Comparison of ENCODE assay signal across 37 cellular contexts in the genomic region with DNA sequence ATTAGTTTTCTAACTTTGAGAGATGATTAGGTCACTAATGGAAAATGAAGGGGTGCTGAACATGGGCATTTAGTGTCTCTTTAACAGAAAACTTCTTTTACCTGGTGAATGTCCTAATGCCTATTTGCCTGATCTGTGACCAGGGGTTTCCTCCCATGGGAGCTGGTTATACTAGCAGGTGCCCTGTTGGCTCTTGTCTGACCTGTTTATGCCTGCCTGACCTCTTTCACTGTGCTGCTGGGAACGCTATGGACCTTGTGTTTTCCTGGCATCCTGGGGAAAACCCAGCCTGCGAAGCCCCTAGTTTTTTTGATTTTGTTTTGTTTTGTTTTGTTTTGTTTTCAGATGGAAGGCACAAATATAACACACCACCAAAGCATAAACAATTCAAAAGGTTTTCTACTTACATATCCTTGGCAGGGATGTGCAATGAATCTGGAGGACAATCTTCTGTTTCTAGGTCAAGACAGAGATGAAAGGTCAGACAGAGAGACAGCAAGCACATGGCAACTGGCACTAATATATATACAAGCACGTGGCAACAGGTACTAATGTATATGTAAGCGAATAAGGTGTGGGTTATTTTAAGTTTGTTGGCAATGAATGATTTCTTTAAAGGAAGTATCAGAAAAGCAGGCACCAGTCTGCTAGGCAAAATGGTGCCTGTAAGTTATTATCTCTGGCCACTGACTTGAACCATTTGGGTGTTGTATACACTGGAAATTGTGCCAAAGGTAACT.
"Had no signal": no experiment of that assay in that cellular context is flagged by ENCODE, and none has a peak within 500 bp of the region (broad histone marks: within the 10 kb centered on the region; RNA-seq: fewer than 3 reads in every experiment).

No MANE protein-coding gene starts in this region.

- H3K9me3 Mint-ChIP-seq: activated T-cell treated with anti-CD3 and anti-CD28 coated beads, Interleukin-2, amount 50 U/mL, for 4 hours; brain; WTC11 had no signal

- H3K27ac ChIP-seq: adrenal gland, RWPE1 had no signal

- ATAC-seq: activated CD4-positive, alpha-beta T cell treated with anti-CD3 and anti-CD28 coated beads for 36 hours; activated CD4-positive, CD25-positive, alpha-beta regulatory T cell treated with anti-CD3 and anti-CD28 coated beads, Interleukin-2, amount 50 U/mL, for 24 hours; activated naive CD4-positive, alpha-beta T cell treated with anti-CD3 and anti-CD28 coated beads, Interleukin-2, amount 50 U/mL, for 72 hours; activated T-cell treated with anti-CD3 and anti-CD28 coated beads, Interleukin-2, amount 50 U/mL, for 4 hours; PC-3; Right ventricle myocardium inferior; SK-N-SH treated with all-trans-retinoic acid at 6 μM for 48 hours; WTC11 had no signal

- H3K4me1 Mint-ChIP-seq: activated CD4-positive, alpha-beta T cell treated with anti-CD3 and anti-CD28 coated beads for 36 hours; brain; WTC11 had no signal

- H3K4me3 ChIP-seq: adrenal gland had no signal

- H3K27me3 ChIP-seq: adrenal gland had no signal

- H3K36me3 Mint-ChIP-seq: activated CD4-positive, alpha-beta memory T cell treated with anti-CD3 and anti-CD28 coated beads for 36 hours; activated naive CD4-positive, alpha-beta T cell treated with anti-CD3 and anti-CD28 coated beads, Interleukin-2, amount 50 U/mL, for 72 hours; brain; WTC11 had no signal

- H3K27me3 Mint-ChIP-seq: activated CD4-positive, alpha-beta memory T cell treated with anti-CD3 and anti-CD28 coated beads for 36 hours; activated CD4-positive, alpha-beta T cell treated with anti-CD3 and anti-CD28 coated beads for 36 hours; brain had no signal

- FAIRE-seq: astrocyte, bronchial epithelial cell, RCC 7860 had no signal

- H3K9me3 ChIP-seq: adrenal gland had no signal

- H3K36me3 ChIP-seq: adrenal gland had no signal

- H3K4me3 Mint-ChIP-seq: activated CD4-positive, alpha-beta memory T cell treated with anti-CD3 and anti-CD28 coated beads for 36 hours; activated CD4-positive, alpha-beta T cell treated with anti-CD3 and anti-CD28 coated beads for 36 hours; activated naive CD4-positive, alpha-beta T cell treated with anti-CD3 and anti-CD28 coated beads for 36 hours; activated T-cell treated with anti-CD3 and anti-CD28 coated beads, Interleukin-2, amount 50 U/mL, for 4 hours; activated T-helper 1 cell treated with anti-CD3 and anti-CD28 coated beads, Interleukin-12 subunit alpha, Interleukin-12 subunit beta, Interleukin-2, Interleukin-4 antibody, amounts not matched to agents 30 ng/mL and 10 ng/mL and 1 ng/mL, durations not matched to agents 14 hours and 24 hours and 36 hours; brain; WTC11 had no signal

- DNase-seq: activated CD4-positive, alpha-beta memory T cell treated with anti-CD3 and anti-CD28 coated beads for 36 hours; activated CD4-positive, alpha-beta T cell treated with anti-CD3 and anti-CD28 coated beads for 36 hours; activated CD4-positive, alpha-beta T cell treated with anti-CD3 and anti-CD28 coated beads, Interleukin-2, amount 50 U/mL, for 1 hour; activated CD8-positive, alpha-beta memory T cell treated with anti-CD3 and anti-CD28 coated beads, Interleukin-2, amount 50 U/mL, for 4 hours; activated gamma-delta T cell treated with Interleukin-2 at 50 U/mL for 16 hours; activated naive CD4-positive, alpha-beta T cell treated with anti-CD3 and anti-CD28 coated beads for 36 hours; activated T-cell treated with anti-CD3 and anti-CD28 coated beads for 4 hours; activated T-cell treated with anti-CD3 and anti-CD28 coated beads, Interleukin-2, amount 50 U/mL, for 4 hours; adrenal gland; caudate nucleus; cerebellar nuclear complex; Karpas-422; NCI-H1105; NCI-H1417 treated with DMSO at 0.1 percent for 48 hours; NCI-H187 treated with DMSO at 0.1 percent for 48 hours; NCI-H2081; NCI-H2171 treated with DMSO at 0.1 percent for 48 hours; NCI-H226; NCI-H446 treated with DMSO at 0.1 percent for 48 hours; NCI-H524; NCI-H69; NCI-H82; PC-3; SIG-M5; SW 1271; T1000 had no signal

- H3K4me1 ChIP-seq: adrenal gland had no signal

- H3K27ac Mint-ChIP-seq: activated CD4-positive, alpha-beta memory T cell treated with anti-CD3 and anti-CD28 coated beads for 36 hours; activated CD4-positive, alpha-beta T cell treated with anti-CD3 and anti-CD28 coated beads for 36 hours; activated naive CD4-positive, alpha-beta T cell treated with anti-CD3 and anti-CD28 coated beads for 36 hours; activated naive CD4-positive, alpha-beta T cell treated with anti-CD3 and anti-CD28 coated beads, Interleukin-2, amount 50 U/mL, for 72 hours; activated T-helper 1 cell treated with anti-CD3 and anti-CD28 coated beads, Interleukin-12 subunit alpha, Interleukin-12 subunit beta, Interleukin-2, Interleukin-4 antibody, amounts not matched to agents 30 ng/mL and 10 ng/mL and 1 ng/mL, durations not matched to agents 14 hours and 24 hours and 36 hours; brain; WTC11 had no signal
